Comparison of ENCODE assay signal across 26 cellular contexts in the genomic region with DNA sequence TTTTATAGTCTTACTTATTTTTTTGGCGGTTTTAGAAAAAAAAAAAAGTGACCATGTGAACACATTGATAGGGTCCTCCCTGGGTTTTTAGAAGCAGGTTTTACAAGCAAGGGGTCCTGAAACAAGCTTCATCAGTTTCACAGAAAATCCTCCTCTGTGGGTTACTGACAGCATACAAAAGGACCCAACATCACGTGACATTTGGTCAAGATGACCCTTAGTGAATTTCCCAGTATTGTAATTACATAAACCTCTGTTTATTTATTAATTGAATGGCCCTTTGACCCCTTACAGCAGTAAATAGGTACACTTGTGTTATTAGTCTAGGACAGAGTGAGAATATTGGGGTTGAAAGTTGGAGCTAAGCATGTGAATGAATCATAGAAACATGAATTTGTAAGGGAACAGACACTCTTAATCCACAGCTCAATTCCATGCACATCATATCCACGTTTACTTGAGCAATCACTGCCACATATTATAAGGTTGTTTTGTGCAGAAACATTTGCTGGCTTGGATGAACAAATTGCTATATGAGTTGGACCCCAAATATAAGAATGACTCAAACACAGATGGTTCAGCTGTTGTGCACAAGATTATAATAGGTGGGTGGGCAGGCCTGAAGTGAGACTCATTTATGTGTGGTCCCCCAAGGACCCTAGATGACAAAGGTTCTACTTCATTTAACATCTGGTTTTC.
"Had no signal": no experiment of that assay in that cellular context is flagged by ENCODE, and none has a peak within 500 bp of the region (broad histone marks: within the 10 kb centered on the region; RNA-seq: fewer than 3 reads in every experiment).

No MANE protein-coding gene starts in this region.

- H3K4me1 ChIP-seq: lower lobe of right lung, right atrium auricular region, spleen, tibial nerve, uterus had no signal

- H3K36me3 ChIP-seq: lower lobe of right lung, ovary, right atrium auricular region, spleen, tibial nerve, uterus had no signal

- FAIRE-seq: keratinocyte, small intestine had no signal

- H3K36me3 Mint-ChIP-seq: naive thymus-derived CD4-positive, alpha-beta T cell; natural killer cell treated with Interleukin-12 subunit alpha and Interleukin-12 subunit beta and Interleukin-15 and Interleukin-18, amount 100 ng/mL, for 72 hours; stimulated activated memory B cell treated with anti-CD40 and anti-IgM and Interleukin-4, amounts not matched to agents 10 μg/mL and 1 μg/mL and 100 μg/mL, for 72 hours; type B pancreatic cell had no signal

- H3K4me1 Mint-ChIP-seq: naive thymus-derived CD4-positive, alpha-beta T cell; stimulated activated memory B cell treated with anti-CD40 and anti-IgM and Interleukin-4, amounts not matched to agents 10 μg/mL and 1 μg/mL and 100 μg/mL, for 72 hours; stimulated activated naive CD8-positive, alpha-beta T cell treated with anti-CD3 and anti-CD28 coated beads, Interleukin-15, amount 100 ng/mL, for 72 hours had no signal

- H3K27ac Mint-ChIP-seq: naive thymus-derived CD4-positive, alpha-beta T cell; natural killer cell treated with Interleukin-12 subunit alpha and Interleukin-12 subunit beta and Interleukin-15 and Interleukin-18, amount 100 ng/mL, for 72 hours; progenitor cell of endocrine pancreas; stimulated activated memory B cell treated with anti-CD40 and anti-IgM and Interleukin-4, amounts not matched to agents 10 μg/mL and 1 μg/mL and 100 μg/mL, for 72 hours; stimulated activated naive CD8-positive, alpha-beta T cell treated with anti-CD3 and anti-CD28 coated beads, Interleukin-15, amount 100 ng/mL, for 72 hours; type B pancreatic cell had no signal

- H3K9me3 ChIP-seq: lower lobe of right lung, ovary, right atrium auricular region, spleen, tibial nerve, uterus had no signal

- H3K27me3 ChIP-seq: ovary, right atrium auricular region, spleen, tibial nerve, uterus had no signal

- H3K27ac ChIP-seq: lower lobe of right lung, ovary, right atrium auricular region, spleen, tibial nerve, uterus had no signal

- H3K4me3 ChIP-seq: lower lobe of right lung, ovary, right atrium auricular region, spleen, tibial nerve, uterus had no signal

- ATAC-seq: left cardiac atrium; left lobe of liver; lower lobe of right lung; naive thymus-derived CD4-positive, alpha-beta T cell; natural killer cell treated with Interleukin-12 subunit alpha and Interleukin-12 subunit beta and Interleukin-15 and Interleukin-18, amount 100 ng/mL, for 72 hours; sciatic nerve; stimulated activated memory B cell treated with anti-CD40 and anti-IgM and Interleukin-4, amounts not matched to agents 10 μg/mL and 1 μg/mL and 100 μg/mL, for 72 hours; stimulated activated naive CD8-positive, alpha-beta T cell treated with anti-CD3 and anti-CD28 coated beads, Interleukin-15, amount 100 ng/mL, for 72 hours had no signal

- H3K9me3 Mint-ChIP-seq: stimulated activated memory B cell treated with anti-CD40 and anti-IgM and Interleukin-4, amounts not matched to agents 10 μg/mL and 1 μg/mL and 100 μg/mL, for 72 hours; type B pancreatic cell had no signal

- H3K4me3 Mint-ChIP-seq: naive thymus-derived CD4-positive, alpha-beta T cell; natural killer cell treated with Interleukin-12 subunit alpha and Interleukin-12 subunit beta and Interleukin-15 and Interleukin-18, amount 100 ng/mL, for 72 hours; stimulated activated memory B cell treated with anti-CD40 and anti-IgM and Interleukin-4, amounts not matched to agents 10 μg/mL and 1 μg/mL and 100 μg/mL, for 72 hours; stimulated activated naive CD8-positive, alpha-beta T cell treated with anti-CD3 and anti-CD28 coated beads, Interleukin-15, amount 100 ng/mL, for 72 hours; type B pancreatic cell had no signal

- H3K27me3 Mint-ChIP-seq: naive thymus-derived CD4-positive, alpha-beta T cell; natural killer cell treated with Interleukin-12 subunit alpha and Interleukin-12 subunit beta and Interleukin-15 and Interleukin-18, amount 100 ng/mL, for 72 hours; progenitor cell of endocrine pancreas; stimulated activated memory B cell treated with anti-CD40 and anti-IgM and Interleukin-4, amounts not matched to agents 10 μg/mL and 1 μg/mL and 100 μg/mL, for 72 hours; stimulated activated naive CD8-positive, alpha-beta T cell treated with anti-CD3 and anti-CD28 coated beads, Interleukin-15, amount 100 ng/mL, for 72 hours; type B pancreatic cell had no signal

- DNase-seq: hippocampal formation; kidney glomerular epithelial cell; left cardiac atrium; lower lobe of right lung; mammary epithelial cell; mesenchymal stem cell; naive thymus-derived CD4-positive, alpha-beta T cell; ovary; small intestine; spleen; stimulated activated CD4-positive, alpha-beta T cell treated with anti-CD3 and anti-CD28 coated beads, Interleukin-2, amount 100 ng/mL, for 48 hours; stimulated activated CD4-positive, alpha-beta T cell treated with anti-CD3 and anti-CD28 coated beads, Interleukin-4, amount 100 ng/mL, for 4 hours; stimulated activated CD8-positive, alpha-beta memory T cell treated with anti-CD3 and anti-CD28 coated beads, Interleukin-4, amount 100 ng/mL, for 48 hours; stimulated activated naive CD4-positive, alpha-beta T cell treated with Interleukin-2 at 50 U/mL for 16 hours; stimulated activated naive CD8-positive, alpha-beta T cell treated with anti-CD3 and anti-CD28 coated beads, Interleukin-15, amount 100 ng/mL, for 72 hours; substantia nigra; uterus had no signal
